In genomic region chr4:116391020-116391419, GRCh38 we compare ENCODE assay signal across 18 cellular contexts.
"Had no signal": no experiment of that assay in that cellular context is flagged by ENCODE, and none has a peak within 500 bp of the region (broad histone marks: within the 10 kb centered on the region; RNA-seq: fewer than 3 reads in every experiment).

No MANE protein-coding gene starts in this region.

- H3K4me1 ChIP-seq: gastrocnemius medialis, lower lobe of right lung, psoas muscle, sigmoid colon, testis, tibial artery had no signal

- H3K4me3 ChIP-seq: dorsolateral prefrontal cortex, gastrocnemius medialis, lower lobe of right lung, psoas muscle, sigmoid colon, testis, tibial artery had no signal

- H3K27me3 ChIP-seq: gastrocnemius medialis, sigmoid colon, testis, tibial artery had no signal

- H3K36me3 ChIP-seq: gastrocnemius medialis, lower lobe of right lung, sigmoid colon, tibial artery had no signal

- ATAC-seq: gastrocnemius medialis; left ventricle myocardium superior; lower lobe of right lung; naive thymus-derived CD8-positive, alpha-beta T cell; psoas muscle; right cardiac atrium; stimulated activated memory B cell treated with anti-CD40 and anti-IgM and Interleukin-4, amounts not matched to agents 10 μg/mL and 1 μg/mL and 100 μg/mL, for 72 hours; stimulated activated naive CD8-positive, alpha-beta T cell treated with anti-CD3 and anti-CD28 coated beads, Interleukin-15, Interleukin-2, amounts not matched to agents 100 U/mL and 50 U/mL, for 24 hours had no signal

- H3K27ac ChIP-seq: dorsolateral prefrontal cortex, gastrocnemius medialis, lower lobe of right lung, psoas muscle, sigmoid colon, testis, tibial artery had no signal

- FAIRE-seq: keratinocyte had no signal

- H3K9me3 ChIP-seq: gastrocnemius medialis, lower lobe of right lung, psoas muscle, sigmoid colon, testis, tibial artery had no signal

- DNase-seq: dorsolateral prefrontal cortex; effector CD4-positive, alpha-beta T cell; gastrocnemius medialis; head of caudate nucleus; left ventricle myocardium superior; lower lobe of right lung; naive thymus-derived CD8-positive, alpha-beta T cell; nephron progenitor cell; nucleus accumbens; psoas muscle; right cardiac atrium; sigmoid colon; stimulated activated CD4-positive, alpha-beta T cell treated with anti-CD3 and anti-CD28 coated beads, Interleukin-4, amount 100 ng/mL, for 4 hours; stimulated activated naive CD8-positive, alpha-beta T cell treated with anti-CD3 and anti-CD28 coated beads, Interleukin-15, Interleukin-2, amounts not matched to agents 100 U/mL and 50 U/mL, for 24 hours; testis; tibial artery had no signal
